In genomic region chr20:24206995-24207394, GRCh38 we compare ENCODE assay signal across 18 cellular contexts.
DNase-seq lines count a peak whose midpoint lies in the region; ATAC-seq and TF ChIP-seq lines count a peak whose summit lies in the region.
"Had no signal": no experiment of that assay in that cellular context is flagged by ENCODE, and none has a peak within 500 bp of the region (broad histone marks: within the 10 kb centered on the region; RNA-seq: fewer than 3 reads in every experiment).

No MANE protein-coding gene starts in this region.

- H3K27me3 Mint-ChIP-seq in CD14-positive monocyte (ENCODE audit: low read depth in 3 of 3): peaks cover 5 to 12% (median 11%) of the 10 kb centered on the region in 3 donors
- H3K27me3 Mint-ChIP-seq: CD4-positive, CD25-positive, alpha-beta regulatory T cell had no signal

- no peak overlapping the region for H3K4me3 Mint-ChIP-seq in CD14-positive monocyte
- H3K4me3 Mint-ChIP-seq: CD4-positive, CD25-positive, alpha-beta regulatory T cell had no signal

- no peaks in the 10 kb centered on the region for H3K4me1 Mint-ChIP-seq in CD14-positive monocyte

- H3K4me1 ChIP-seq in HUES64 (ENCODE audit: insufficient read depth, low read length) (peaks cover 15% of the 10 kb centered on the region), hepatocyte (ENCODE audit: insufficient read depth) (peaks cover 6% of the 10 kb centered on the region)

- DNase-seq in A172 (ENCODE audit: low spot score) (peak; percentile 51), astrocyte of the hippocampus (ENCODE audit: low read depth, low spot score) (peak; percentile 3), hepatocyte (ENCODE audit: low spot score) (peak; percentile 62), posterior cingulate gyrus (no peak), CD14-positive monocyte (ENCODE audit: low spot score) (no peak)
- DNase-seq in stimulated activated naive CD4-positive, alpha-beta T cell (lab: John Stamatoyannopoulos, UW): no peak
- DNase-seq: Caco-2; CD4-positive, CD25-positive, alpha-beta regulatory T cell; H7; MV-4-11; NCI-H1417; NCI-H2029; NCI-H2171 treated with DMSO at 0.1 percent for 48 hours; NCI-H748 treated with DMSO at 0.1 percent for 48 hours had no signal

- no peaks in the 10 kb centered on the region for H4K20me1 ChIP-seq in hepatocyte (ENCODE audit: insufficient read depth, poor library complexity, severe bottlenecking)

- H3K27ac ChIP-seq in HUES64 (ENCODE audit: low read depth, low read length) (peak overlapping the region; percentile 54; the same call in 1 of the 2 replicates), hepatocyte (peak overlapping the region; percentile 57)

- H3K36me3 Mint-ChIP-seq in CD14-positive monocyte: peaks cover 0 to 2% of the 10 kb centered on the region in 2 donors
- H3K36me3 Mint-ChIP-seq: CD4-positive, CD25-positive, alpha-beta regulatory T cell had no signal

- H3K9me2 ChIP-seq in hepatocyte (replicated peaks; ENCODE audit: insufficient read depth): no peaks in the 10 kb centered on the region

- no peaks in the 10 kb centered on the region for H3K36me3 ChIP-seq in HUES64 (ENCODE audit: insufficient read depth, low read length)
- no peaks in the 10 kb centered on the region for H3K36me3 ChIP-seq in hepatocyte (replicated peaks; ENCODE audit: insufficient read depth, low read depth)

- no peak overlapping the region for H3K4me2 ChIP-seq in hepatocyte

- peaks cover 5 to 15% (median 9%) of the 10 kb centered on the region in 7 donors for H3K9me3 Mint-ChIP-seq in CD14-positive monocyte

- H3K27me3 ChIP-seq in HUES64 (ENCODE audit: insufficient read depth, low read length): no peaks in the 10 kb centered on the region
- no peaks in the 10 kb centered on the region for H3K27me3 ChIP-seq in hepatocyte

- TF ChIP-seq CTCF in hepatocyte (IDR thresholded peaks at IDR 0.05; ENCODE audit: poor library complexity) (no peak), CD14-positive monocyte (IDR thresholded peaks at IDR 0.05) (no peak)

- no peak overlapping the region for H3K4me3 ChIP-seq in HUES64 (ENCODE audit: low read length)
- no peak overlapping the region for H3K4me3 ChIP-seq in hepatocyte

- no peak for ATAC-seq in GM18502 (IDR thresholded peaks at IDR 0.05; ENCODE audit: poor library complexity, unreplicated experiment)
- ATAC-seq: Panc1, Right ventricle myocardium inferior had no signal

- H3K9ac ChIP-seq in HUES64 (ENCODE audit: low read depth, low read length): no peak overlapping the region

- no peak overlapping the region for H2AFZ ChIP-seq in hepatocyte

- no peak overlapping the region for H3K27ac Mint-ChIP-seq in CD14-positive monocyte
- H3K27ac Mint-ChIP-seq: CD4-positive, CD25-positive, alpha-beta regulatory T cell had no signal

- H3K9me3 ChIP-seq in HUES64 (ENCODE audit: insufficient read depth, low read depth, low read length): no peaks in the 10 kb centered on the region
- no peaks in the 10 kb centered on the region for H3K9me3 ChIP-seq in hepatocyte (ENCODE audit: low read depth)
- H3K9me3 ChIP-seq: Caco-2 had no signal

- H3K79me2 ChIP-seq in hepatocyte: no peaks in the 10 kb centered on the region

- intact Hi-C loops in posterior cingulate gyrus (cut with DNase I) (no loop called here), CD14-positive monocyte (cut with micrococcal nuclease) (no loop called here)

- 40% methylated on average over 5 of the region's 5 CpGs for WGBS in HUES64
- WGBS in hepatocyte (ENCODE audit: low lambda C conversion rate, missing lambda C conversion rate): 21% methylated on average over 5 of the region's 5 CpGs

Comparison
In these comparisons a context has a peak if more than half of its experiments do, and no peak if none do; other contexts are left out.
1. DNase-seq: peak in A172 (single experiment), astrocyte of the hippocampus (single experiment) and hepatocyte (single experiment); none in posterior cingulate gyrus (0 of 10), CD14-positive monocyte (single experiment) and stimulated activated naive CD4-positive, alpha-beta T cell (0 of 6).